In the genomic region with DNA sequence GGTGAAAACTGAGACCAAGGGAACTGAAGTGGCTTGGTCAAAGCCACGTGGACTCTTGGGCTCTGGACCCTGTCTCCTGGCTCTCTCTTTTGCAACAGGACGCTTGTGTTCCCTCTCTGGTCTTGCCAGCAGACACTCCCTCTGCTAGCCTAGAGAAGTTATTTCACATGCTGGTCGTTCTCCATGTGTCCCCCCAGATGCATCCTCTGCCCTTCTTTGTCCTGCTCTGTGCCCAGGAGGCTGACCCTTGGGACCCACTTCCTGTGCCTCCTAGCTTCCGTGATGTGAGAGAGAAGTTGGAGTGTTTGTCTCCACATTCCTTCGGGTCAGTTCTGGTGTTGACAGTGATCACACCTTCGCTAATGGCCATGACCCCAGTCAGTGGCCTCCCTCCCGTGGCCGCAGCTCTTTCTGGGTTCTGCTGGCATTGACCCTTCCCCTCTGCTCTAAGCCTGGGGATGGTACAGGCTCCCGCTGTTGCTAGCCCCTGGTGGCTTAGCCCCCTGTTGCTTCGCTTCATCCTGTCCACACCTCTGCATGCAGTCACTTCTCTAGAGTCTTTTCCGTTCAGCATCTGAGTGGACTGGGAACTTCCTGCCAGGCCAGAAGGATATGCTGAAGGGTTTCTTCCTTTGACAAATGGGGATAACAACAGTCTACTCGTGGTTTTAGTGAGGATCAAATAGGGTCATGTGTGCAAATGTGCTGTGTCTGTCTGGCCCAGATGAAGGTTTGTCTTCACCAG, we compare ENCODE assay signal across 1 cellular context.
A peak's percentile ranks its signal among the peaks of the same experiment; 100 is the strongest.
TF ChIP-seq lines count a peak whose summit lies in the region.

No MANE protein-coding gene starts in this region.

TF ChIP-seq in HepG2, 621 proteins besides CTCF, POLR2A, EP300 and RAD21 (continued from another document and continues in another):
- TF ChIP-seq, protein P1, sequence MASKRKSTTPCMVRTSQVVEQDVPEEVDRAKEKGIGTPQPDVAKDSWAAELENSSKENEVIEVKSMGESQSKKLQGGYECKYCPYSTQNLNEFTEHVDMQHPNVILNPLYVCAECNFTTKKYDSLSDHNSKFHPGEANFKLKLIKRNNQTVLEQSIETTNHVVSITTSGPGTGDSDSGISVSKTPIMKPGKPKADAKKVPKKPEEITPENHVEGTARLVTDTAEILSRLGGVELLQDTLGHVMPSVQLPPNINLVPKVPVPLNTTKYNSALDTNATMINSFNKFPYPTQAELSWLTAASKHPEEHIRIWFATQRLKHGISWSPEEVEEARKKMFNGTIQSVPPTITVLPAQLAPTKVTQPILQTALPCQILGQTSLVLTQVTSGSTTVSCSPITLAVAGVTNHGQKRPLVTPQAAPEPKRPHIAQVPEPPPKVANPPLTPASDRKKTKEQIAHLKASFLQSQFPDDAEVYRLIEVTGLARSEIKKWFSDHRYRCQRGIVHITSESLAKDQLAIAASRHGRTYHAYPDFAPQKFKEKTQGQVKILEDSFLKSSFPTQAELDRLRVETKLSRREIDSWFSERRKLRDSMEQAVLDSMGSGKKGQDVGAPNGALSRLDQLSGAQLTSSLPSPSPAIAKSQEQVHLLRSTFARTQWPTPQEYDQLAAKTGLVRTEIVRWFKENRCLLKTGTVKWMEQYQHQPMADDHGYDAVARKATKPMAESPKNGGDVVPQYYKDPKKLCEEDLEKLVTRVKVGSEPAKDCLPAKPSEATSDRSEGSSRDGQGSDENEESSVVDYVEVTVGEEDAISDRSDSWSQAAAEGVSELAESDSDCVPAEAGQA (IDR thresholded peaks at IDR 0.05; ENCODE audit: low read depth) = no peak
- TF ChIP-seq, protein P1 (CRISPR knock-in tag; IDR thresholded peaks at IDR 0.05; ENCODE audit: borderline replicate concordance) = no peak
- TF ChIP-seq, protein P2, sequence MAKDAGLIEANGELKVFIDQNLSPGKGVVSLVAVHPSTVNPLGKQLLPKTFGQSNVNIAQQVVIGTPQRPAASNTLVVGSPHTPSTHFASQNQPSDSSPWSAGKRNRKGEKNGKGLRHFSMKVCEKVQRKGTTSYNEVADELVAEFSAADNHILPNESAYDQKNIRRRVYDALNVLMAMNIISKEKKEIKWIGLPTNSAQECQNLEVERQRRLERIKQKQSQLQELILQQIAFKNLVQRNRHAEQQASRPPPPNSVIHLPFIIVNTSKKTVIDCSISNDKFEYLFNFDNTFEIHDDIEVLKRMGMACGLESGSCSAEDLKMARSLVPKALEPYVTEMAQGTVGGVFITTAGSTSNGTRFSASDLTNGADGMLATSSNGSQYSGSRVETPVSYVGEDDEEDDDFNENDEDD (CRISPR knock-in tag; IDR thresholded peaks at IDR 0.05; ENCODE audit: borderline replicate concordance) = no peak
- TF ChIP-seq ZNF788 (CRISPR knock-in tag; IDR thresholded peaks at IDR 0.05; ENCODE audit: borderline replicate concordance) = peak; percentile 33; the same call in 1 of the 2 replicates
- no peak for TF ChIP-seq SP2 (CRISPR knock-in tag; IDR thresholded peaks at IDR 0.05)
- TF ChIP-seq TBX2 (CRISPR knock-in tag; IDR thresholded peaks at IDR 0.05; ENCODE audit: borderline replicate concordance) = peak; percentile 81; the same call in 1 of the 2 replicates
- TF ChIP-seq, protein P3, sequence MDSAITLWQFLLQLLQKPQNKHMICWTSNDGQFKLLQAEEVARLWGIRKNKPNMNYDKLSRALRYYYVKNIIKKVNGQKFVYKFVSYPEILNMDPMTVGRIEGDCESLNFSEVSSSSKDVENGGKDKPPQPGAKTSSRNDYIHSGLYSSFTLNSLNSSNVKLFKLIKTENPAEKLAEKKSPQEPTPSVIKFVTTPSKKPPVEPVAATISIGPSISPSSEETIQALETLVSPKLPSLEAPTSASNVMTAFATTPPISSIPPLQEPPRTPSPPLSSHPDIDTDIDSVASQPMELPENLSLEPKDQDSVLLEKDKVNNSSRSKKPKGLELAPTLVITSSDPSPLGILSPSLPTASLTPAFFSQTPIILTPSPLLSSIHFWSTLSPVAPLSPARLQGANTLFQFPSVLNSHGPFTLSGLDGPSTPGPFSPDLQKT (CRISPR knock-in tag; IDR thresholded peaks at IDR 0.05; ENCODE audit: borderline replicate concordance) = no peak
- TF ChIP-seq NFIB (CRISPR knock-in tag; IDR thresholded peaks at IDR 0.05; ENCODE audit: borderline replicate concordance) = no peak
- TF ChIP-seq ZNF792 (CRISPR knock-in tag; IDR thresholded peaks at IDR 0.05) = no peak
- TF ChIP-seq, protein P4, sequence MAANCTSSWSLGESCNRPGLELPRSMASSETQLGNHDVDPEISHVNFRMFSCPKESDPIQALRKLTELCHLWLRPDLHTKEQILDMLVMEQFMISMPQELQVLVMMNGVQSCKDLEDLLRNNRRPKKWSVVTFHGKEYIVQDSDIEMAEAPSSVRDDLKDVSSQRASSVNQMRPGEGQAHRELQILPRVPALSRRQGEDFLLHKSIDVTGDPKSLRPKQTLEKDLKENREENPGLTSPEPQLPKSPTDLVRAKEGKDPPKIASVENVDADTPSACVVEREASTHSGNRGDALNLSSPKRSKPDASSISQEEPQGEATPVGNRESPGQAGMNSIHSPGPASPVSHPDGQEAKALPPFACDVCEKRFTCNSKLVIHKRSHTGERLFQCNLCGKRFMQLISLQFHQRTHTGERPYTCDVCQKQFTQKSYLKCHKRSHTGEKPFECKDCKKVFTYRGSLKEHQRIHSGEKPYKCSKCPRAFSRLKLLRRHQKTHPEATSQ (CRISPR knock-in tag; IDR thresholded peaks at IDR 0.05; ENCODE audit: borderline replicate concordance) = no peak
- TF ChIP-seq SNRNP70 (IDR thresholded peaks at IDR 0.05; ENCODE audit: low read depth, low read length) = no peak
- TF ChIP-seq, protein P5, sequence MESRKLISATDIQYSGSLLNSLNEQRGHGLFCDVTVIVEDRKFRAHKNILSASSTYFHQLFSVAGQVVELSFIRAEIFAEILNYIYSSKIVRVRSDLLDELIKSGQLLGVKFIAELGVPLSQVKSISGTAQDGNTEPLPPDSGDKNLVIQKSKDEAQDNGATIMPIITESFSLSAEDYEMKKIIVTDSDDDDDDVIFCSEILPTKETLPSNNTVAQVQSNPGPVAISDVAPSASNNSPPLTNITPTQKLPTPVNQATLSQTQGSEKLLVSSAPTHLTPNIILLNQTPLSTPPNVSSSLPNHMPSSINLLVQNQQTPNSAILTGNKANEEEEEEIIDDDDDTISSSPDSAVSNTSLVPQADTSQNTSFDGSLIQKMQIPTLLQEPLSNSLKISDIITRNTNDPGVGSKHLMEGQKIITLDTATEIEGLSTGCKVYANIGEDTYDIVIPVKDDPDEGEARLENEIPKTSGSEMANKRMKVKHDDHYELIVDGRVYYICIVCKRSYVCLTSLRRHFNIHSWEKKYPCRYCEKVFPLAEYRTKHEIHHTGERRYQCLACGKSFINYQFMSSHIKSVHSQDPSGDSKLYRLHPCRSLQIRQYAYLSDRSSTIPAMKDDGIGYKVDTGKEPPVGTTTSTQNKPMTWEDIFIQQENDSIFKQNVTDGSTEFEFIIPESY (CRISPR knock-in tag; IDR thresholded peaks at IDR 0.05) = no peak
- TF ChIP-seq, protein P6, sequence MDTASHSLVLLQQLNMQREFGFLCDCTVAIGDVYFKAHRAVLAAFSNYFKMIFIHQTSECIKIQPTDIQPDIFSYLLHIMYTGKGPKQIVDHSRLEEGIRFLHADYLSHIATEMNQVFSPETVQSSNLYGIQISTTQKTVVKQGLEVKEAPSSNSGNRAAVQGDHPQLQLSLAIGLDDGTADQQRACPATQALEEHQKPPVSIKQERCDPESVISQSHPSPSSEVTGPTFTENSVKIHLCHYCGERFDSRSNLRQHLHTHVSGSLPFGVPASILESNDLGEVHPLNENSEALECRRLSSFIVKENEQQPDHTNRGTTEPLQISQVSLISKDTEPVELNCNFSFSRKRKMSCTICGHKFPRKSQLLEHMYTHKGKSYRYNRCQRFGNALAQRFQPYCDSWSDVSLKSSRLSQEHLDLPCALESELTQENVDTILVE (CRISPR knock-in tag; IDR thresholded peaks at IDR 0.05) = no peak
- TF ChIP-seq ZSCAN20 (CRISPR knock-in tag; IDR thresholded peaks at IDR 0.05; ENCODE audit: borderline replicate concordance) = no peak
- TF ChIP-seq ZNF501 (CRISPR knock-in tag; IDR thresholded peaks at IDR 0.05) = peak; percentile 70; the same call in 1 of the 2 replicates
- no peak; the same call in 1 of the 2 replicates for TF ChIP-seq ZNF460 (CRISPR knock-in tag; IDR thresholded peaks at IDR 0.05; ENCODE audit: borderline replicate concordance)
- no peak for TF ChIP-seq MIXL1 (CRISPR knock-in tag; IDR thresholded peaks at IDR 0.05)
- TF ChIP-seq ZNF337 (CRISPR knock-in tag; IDR thresholded peaks at IDR 0.05; ENCODE audit: borderline replicate concordance, low read depth) = no peak
- TF ChIP-seq NAIF1 (CRISPR knock-in tag; IDR thresholded peaks at IDR 0.05; ENCODE audit: borderline replicate concordance) = no peak
- no peak for TF ChIP-seq ZNF224 (CRISPR knock-in tag; IDR thresholded peaks at IDR 0.05)
- no peak for TF ChIP-seq ZNF354B (CRISPR knock-in tag; IDR thresholded peaks at IDR 0.05)
- TF ChIP-seq, protein P7, sequence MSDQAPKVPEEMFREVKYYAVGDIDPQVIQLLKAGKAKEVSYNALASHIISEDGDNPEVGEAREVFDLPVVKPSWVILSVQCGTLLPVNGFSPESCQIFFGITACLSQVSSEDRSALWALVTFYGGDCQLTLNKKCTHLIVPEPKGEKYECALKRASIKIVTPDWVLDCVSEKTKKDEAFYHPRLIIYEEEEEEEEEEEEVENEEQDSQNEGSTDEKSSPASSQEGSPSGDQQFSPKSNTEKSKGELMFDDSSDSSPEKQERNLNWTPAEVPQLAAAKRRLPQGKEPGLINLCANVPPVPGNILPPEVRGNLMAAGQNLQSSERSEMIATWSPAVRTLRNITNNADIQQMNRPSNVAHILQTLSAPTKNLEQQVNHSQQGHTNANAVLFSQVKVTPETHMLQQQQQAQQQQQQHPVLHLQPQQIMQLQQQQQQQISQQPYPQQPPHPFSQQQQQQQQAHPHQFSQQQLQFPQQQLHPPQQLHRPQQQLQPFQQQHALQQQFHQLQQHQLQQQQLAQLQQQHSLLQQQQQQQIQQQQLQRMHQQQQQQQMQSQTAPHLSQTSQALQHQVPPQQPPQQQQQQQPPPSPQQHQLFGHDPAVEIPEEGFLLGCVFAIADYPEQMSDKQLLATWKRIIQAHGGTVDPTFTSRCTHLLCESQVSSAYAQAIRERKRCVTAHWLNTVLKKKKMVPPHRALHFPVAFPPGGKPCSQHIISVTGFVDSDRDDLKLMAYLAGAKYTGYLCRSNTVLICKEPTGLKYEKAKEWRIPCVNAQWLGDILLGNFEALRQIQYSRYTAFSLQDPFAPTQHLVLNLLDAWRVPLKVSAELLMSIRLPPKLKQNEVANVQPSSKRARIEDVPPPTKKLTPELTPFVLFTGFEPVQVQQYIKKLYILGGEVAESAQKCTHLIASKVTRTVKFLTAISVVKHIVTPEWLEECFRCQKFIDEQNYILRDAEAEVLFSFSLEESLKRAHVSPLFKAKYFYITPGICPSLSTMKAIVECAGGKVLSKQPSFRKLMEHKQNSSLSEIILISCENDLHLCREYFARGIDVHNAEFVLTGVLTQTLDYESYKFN (CRISPR knock-in tag; conservative IDR thresholded peaks at IDR 0.05) = peak; percentile 43; the same call in 1 of the 2 replicates
- no peak for TF ChIP-seq RBM22 (optimal IDR thresholded peaks at IDR 0.05; ENCODE audit: low read length)
- TF ChIP-seq, protein P8, sequence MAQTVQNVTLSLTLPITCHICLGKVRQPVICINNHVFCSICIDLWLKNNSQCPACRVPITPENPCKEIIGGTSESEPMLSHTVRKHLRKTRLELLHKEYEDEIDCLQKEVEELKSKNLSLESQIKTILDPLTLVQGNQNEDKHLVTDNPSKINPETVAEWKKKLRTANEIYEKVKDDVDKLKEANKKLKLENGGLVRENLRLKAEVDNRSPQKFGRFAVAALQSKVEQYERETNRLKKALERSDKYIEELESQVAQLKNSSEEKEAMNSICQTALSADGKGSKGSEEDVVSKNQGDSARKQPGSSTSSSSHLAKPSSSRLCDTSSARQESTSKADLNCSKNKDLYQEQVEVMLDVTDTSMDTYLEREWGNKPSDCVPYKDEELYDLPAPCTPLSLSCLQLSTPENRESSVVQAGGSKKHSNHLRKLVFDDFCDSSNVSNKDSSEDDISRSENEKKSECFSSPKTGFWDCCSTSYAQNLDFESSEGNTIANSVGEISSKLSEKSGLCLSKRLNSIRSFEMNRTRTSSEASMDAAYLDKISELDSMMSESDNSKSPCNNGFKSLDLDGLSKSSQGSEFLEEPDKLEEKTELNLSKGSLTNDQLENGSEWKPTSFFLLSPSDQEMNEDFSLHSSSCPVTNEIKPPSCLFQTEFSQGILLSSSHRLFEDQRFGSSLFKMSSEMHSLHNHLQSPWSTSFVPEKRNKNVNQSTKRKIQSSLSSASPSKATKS (CRISPR knock-in tag; IDR thresholded peaks at IDR 0.05) = no peak
- TF ChIP-seq, protein P9, sequence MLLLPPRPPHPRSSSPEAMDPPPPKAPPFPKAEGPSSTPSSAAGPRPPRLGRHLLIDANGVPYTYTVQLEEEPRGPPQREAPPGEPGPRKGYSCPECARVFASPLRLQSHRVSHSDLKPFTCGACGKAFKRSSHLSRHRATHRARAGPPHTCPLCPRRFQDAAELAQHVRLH (CRISPR knock-in tag; IDR thresholded peaks at IDR 0.05; ENCODE audit: borderline replicate concordance, low read depth) = 0 out of 2 replicates have a peak, but pooled peaks have one; percentile 36
